In the genomic region with DNA sequence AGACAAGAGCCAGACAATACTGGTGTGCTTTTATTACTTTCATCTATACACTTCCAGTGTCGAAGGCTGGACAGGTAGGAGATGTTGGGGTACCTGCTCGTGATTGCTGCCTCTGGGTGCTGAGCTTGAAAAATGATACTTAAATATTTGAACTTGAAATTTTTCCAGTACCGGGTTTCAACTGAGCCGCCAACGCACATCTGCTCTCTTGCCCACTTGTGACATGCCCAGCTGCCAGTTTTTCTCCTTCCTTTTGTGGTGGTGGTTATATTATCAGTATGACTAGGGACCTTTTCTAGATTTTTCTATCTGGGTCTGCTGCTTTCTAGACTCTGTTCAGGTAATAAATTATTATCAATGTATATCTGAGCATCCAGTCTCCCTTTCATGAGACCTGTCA, we compare ENCODE assay signal across 8 cellular contexts. TPM values are rescaled to one million over a fixed set of nuclear protein-coding genes. Genes with fewer than 3 reads are reported as not detected.
DNase-seq lines count a peak whose midpoint lies in the region; ATAC-seq and TF ChIP-seq lines count a peak whose summit lies in the region.

No MANE protein-coding gene starts in this region.

- H3K36me3 ChIP-seq in HEK293 (ENCODE audit: control insufficient read depth in 2 of 2, insufficient read depth in 1 of 2, low read length in 2 of 2): peaks cover 6 to 14% of the 10 kb centered on the region in 2 experiments

- H3K27me3 Mint-ChIP-seq in naive thymus-derived CD8-positive, alpha-beta T cell: no peaks in the 10 kb centered on the region

- no peaks in the 10 kb centered on the region for H3K9me3 ChIP-seq in HEK293 (ENCODE audit: control insufficient read depth, insufficient read depth, low read depth, low read length)

- H3K27ac ChIP-seq in HEK293 (ENCODE audit: extremely low read depth, low read depth, low read length): no peak overlapping the region

- intact Hi-C loops in lower leg skin (cut with DNase I; ENCODE audit: low total_unique reads): no loop called here

- peaks cover 14 to 54% (median 30%) of the 10 kb centered on the region in 3 donors for H3K36me3 Mint-ChIP-seq in naive thymus-derived CD8-positive, alpha-beta T cell

- H3K27ac Mint-ChIP-seq in naive thymus-derived CD8-positive, alpha-beta T cell: peak overlapping the region; percentile 18 to 95 (median 81)

- in situ Hi-C loops in astrocyte of the cerebellum (cut with HindIII; ENCODE audit: low sequenced_read_pairs): no loop called here
- in situ Hi-C loops in GM13976 (cut with MboI; ENCODE audit: low sequenced_read_pairs, unreplicated experiment): no loop called here

- no peak for TF ChIP-seq CTCF in AG10803 (conservative IDR thresholded peaks at IDR 0.05; ENCODE audit: low read length)
- no peak for TF ChIP-seq CTCF in HEK293 (tag by site-specific recombination; IDR thresholded peaks at IDR 0.05)
- no peak for TF ChIP-seq CTCF in astrocyte of the cerebellum (IDR thresholded peaks at IDR 0.05; ENCODE audit: low read depth, low read length, missing control alignments)
- TF ChIP-seq CTCF in GM13976 (IDR thresholded peaks at IDR 0.05; ENCODE audit: borderline replicate concordance, control extremely low read depth, extremely low read depth, insufficient read depth, missing control alignments): no peak
- TF ChIP-seq CTCF in lower leg skin (IDR thresholded peaks at IDR 0.05): no peak

- WGBS in lower leg skin, 2 donors: 4 to 34% methylated on average over 5 of the region's 5 CpGs

- no peak for TF ChIP-seq POLR2A in lower leg skin (IDR thresholded peaks at IDR 0.05)

- H3K9me3 Mint-ChIP-seq in naive thymus-derived CD8-positive, alpha-beta T cell: peaks cover 0 to 5% (median 0%) of the 10 kb centered on the region in 9 donors

- CTCF ChIA-PET in HEK293 (lab: Yijun Ruan, JAX): no interaction called here

- no peak for DNase-seq in AG10803 (ENCODE audit: low read depth)
- no peak for DNase-seq in astrocyte of the cerebellum (ENCODE audit: low read depth)
- DNase-seq in naive thymus-derived CD8-positive, alpha-beta T cell: no peak
- DNase-seq in GM13976 (ENCODE audit: low spot score): no peak
- no peak for DNase-seq in lower leg skin (ENCODE audit: low spot score in 2 of 2)
- no peak for DNase-seq in activated CD4-positive, CD25-positive, alpha-beta regulatory T cell treated with anti-CD3 and anti-CD28 coated beads, Interleukin-2, amount 50 U/mL, for 72 hours

- H3K4me1 Mint-ChIP-seq in naive thymus-derived CD8-positive, alpha-beta T cell: peaks cover 10 to 56% (median 31%) of the 10 kb centered on the region in 4 donors

- H3K4me3 ChIP-seq in AG10803 (ENCODE audit: low read length): peak overlapping the region; percentile 93
- peak overlapping the region; percentile 16 for H3K4me3 ChIP-seq in HEK293 (ENCODE audit: low read depth, low read length)
- peak overlapping the region; percentile 24 for H3K4me3 ChIP-seq in astrocyte of the cerebellum (ENCODE audit: low read depth, low read length)
- H3K4me3 ChIP-seq in lower leg skin (ENCODE audit: low read depth, poor library complexity, severe bottlenecking): no peak overlapping the region

- no peak for ATAC-seq in naive thymus-derived CD8-positive, alpha-beta T cell
- ATAC-seq in GM19467 (IDR thresholded peaks at IDR 0.05; ENCODE audit: unreplicated experiment): no peak

- H3K4me3 Mint-ChIP-seq in naive thymus-derived CD8-positive, alpha-beta T cell: peak overlapping the region; percentile 84 to 99 (median 96)

- POLR2A ChIA-PET in HEK293 (lab: Yijun Ruan, JAX): interaction anchor here (0.6 kb wide), 1 partner anchor 47 kb away, joined by 5 read pairs; no protein-coding TSS in a partner anchor
- POLR2A ChIA-PET in naive thymus-derived CD8-positive, alpha-beta T cell (lab: Charles Lee): interaction anchor here (1.1 to 3.2 kb wide), 5 partner anchors 9 to 54 kb away, joined by 3 to 16 read pairs (median 4); no protein-coding TSS in a partner anchor

- peaks cover 20% of the 10 kb centered on the region for H3K4me1 ChIP-seq in HEK293 (ENCODE audit: control insufficient read depth, insufficient read depth, low read length)

TF ChIP-seq in HEK293, 187 proteins besides CTCF, POLR2A, EP300 and RAD21:
- peak; percentile 19; the same call in 1 of the 2 replicates for TF ChIP-seq ZFHX2 (tag by site-specific recombination; conservative IDR thresholded peaks at IDR 0.05)
- no peak for TF ChIP-seq ZNF791 (tag by site-specific recombination; IDR thresholded peaks at IDR 0.05)

RNA-seq across cellular contexts. Expression of a gene that starts 3.4 kb away (rescaled TPM):
- total RNA-seq in naive thymus-derived CD8-positive, alpha-beta T cell: 100 to 1,000 TPM; 636 to 675 TPM
- 10 to 100 TPM; 29.7 to 32.7 (median 31.3) TPM for polyA plus RNA-seq in naive thymus-derived CD8-positive, alpha-beta T cell
- 100 to 1,000 TPM in 1 of 4 donors, 10 to 100 TPM in 3; 72.2 to 139 (median 90.6) TPM for total RNA-seq in lower leg skin

RNA-seq across cellular contexts. Expression of a gene that starts 42.0 kb away (rescaled TPM):
- total RNA-seq in naive thymus-derived CD8-positive, alpha-beta T cell: 10 to 100 TPM; 11.6 to 12.1 TPM
- polyA plus RNA-seq in naive thymus-derived CD8-positive, alpha-beta T cell: 1 to 10 TPM in 1 of 3 donors, under 1 TPM in 2; 0.34 to 1.3 (median 0.77) TPM
- total RNA-seq in lower leg skin: 1 to 10 TPM in 2 of 4 donors, under 1 TPM in 2; 0.67 to 3.8 (median 0.98) TPM

Comparison
In these comparisons a context has a peak if more than half of its experiments do, and no peak if none do; other contexts are left out.
1. RNA of a gene that starts 3.4 kb away (total RNA-seq): 636 to 675 TPM in naive thymus-derived CD8-positive, alpha-beta T cell; 72.2 to 139 TPM in lower leg skin; every median in the first group is over 4 times any median in the second.